Comparison of ENCODE assay signal across 15 cellular contexts in genomic region chr17:75475851-75476250, GRCh38. TPM values are rescaled to one million over a fixed set of nuclear protein-coding genes. Genes with fewer than 3 reads are reported as not detected.
DNase-seq lines count a peak whose midpoint lies in the region; ATAC-seq and TF ChIP-seq lines count a peak whose summit lies in the region.
"Had no signal": no experiment of that assay in that cellular context is flagged by ENCODE, and none has a peak within 500 bp of the region (broad histone marks: within the 10 kb centered on the region; RNA-seq: fewer than 3 reads in every experiment).

No MANE protein-coding gene starts in this region.

- no peak overlapping the region for H3K4me3 Mint-ChIP-seq in central memory CD8-positive, alpha-beta T cell
- H3K4me3 Mint-ChIP-seq in neural progenitor cell: peak overlapping the region; percentile 68
- H3K4me3 Mint-ChIP-seq in CD4-positive, alpha-beta T cell: no peak overlapping the region

- no peaks in the 10 kb centered on the region for H3K27me3 Mint-ChIP-seq in central memory CD8-positive, alpha-beta T cell
- H3K27me3 Mint-ChIP-seq in neural progenitor cell (ENCODE audit: insufficient read depth, low read depth): no peaks in the 10 kb centered on the region
- H3K27me3 Mint-ChIP-seq in CD4-positive, alpha-beta T cell: no peaks in the 10 kb centered on the region

- ATAC-seq in central memory CD8-positive, alpha-beta T cell (replicated peaks; ENCODE audit: extremely low read depth, poor library complexity, severe bottlenecking): no peak
- no peak for ATAC-seq in CD4-positive, alpha-beta T cell (ENCODE audit: poor library complexity)

- TF ChIP-seq CTCF in left ventricle myocardium inferior (IDR thresholded peaks at IDR 0.05; ENCODE audit: borderline replicate concordance) (no peak), neural progenitor cell (IDR thresholded peaks at IDR 0.05) (no peak), tibial artery (IDR thresholded peaks at IDR 0.05) (no peak)
- TF ChIP-seq CTCF in CD4-positive, alpha-beta T cell (IDR thresholded peaks at IDR 0.05): no peak

- H3K4me2 ChIP-seq in neural progenitor cell: no peak overlapping the region

- no peak for DNase-seq in central memory CD8-positive, alpha-beta T cell (ENCODE audit: low spot score in 2 of 2)
- DNase-seq in left ventricle myocardium inferior: peak; percentile 51
- no peak for DNase-seq in neural progenitor cell (ENCODE audit: low spot score)
- no peak for DNase-seq in tibial artery
- DNase-seq in EL: no peak
- DNase-seq in NCI-H446 treated with DMSO at 0.1 percent for 48 hours (lab: John Stamatoyannopoulos, UW): no peak
- no peak for DNase-seq in mesenteric fat pad (ENCODE audit: low spot score)
- DNase-seq in CD4-positive, alpha-beta T cell: no peak
- DNase-seq: activated CD4-positive, alpha-beta T cell treated with anti-CD3 and anti-CD28 coated beads, Interleukin-2, amount 50 U/mL, for 4 hours; activated gamma-delta T cell; NCI-H1105; NCI-H510A treated with DMSO at 0.1 percent for 48 hours; stimulated activated naive CD4-positive, alpha-beta T cell; T-helper 9 cell had no signal

- H3K36me3 ChIP-seq in left ventricle myocardium inferior: peaks cover 16% of the 10 kb centered on the region
- no peaks in the 10 kb centered on the region for H3K36me3 ChIP-seq in neural progenitor cell
- peaks cover 0 to 25% (median 10%) of the 10 kb centered on the region in 3 donors for H3K36me3 ChIP-seq in tibial artery

- no peaks in the 10 kb centered on the region for H3K9me3 Mint-ChIP-seq in central memory CD8-positive, alpha-beta T cell
- no peaks in the 10 kb centered on the region for H3K9me3 Mint-ChIP-seq in neural progenitor cell
- H3K9me3 Mint-ChIP-seq in CD4-positive, alpha-beta T cell: no peaks in the 10 kb centered on the region

- intact Hi-C loops in left ventricle myocardium inferior (cut with micrococcal nuclease): no loop called here
- intact Hi-C loops in tibial artery (cut with DNase I; ENCODE audit: low total_unique reads): no loop called here
- intact Hi-C loops in CD4-positive, alpha-beta T cell (cut with DNase I, micrococcal nuclease): no loop called here

- H3K36me3 Mint-ChIP-seq in central memory CD8-positive, alpha-beta T cell (ENCODE audit: insufficient read depth): peaks cover 11% of the 10 kb centered on the region
- peaks cover 16% of the 10 kb centered on the region for H3K36me3 Mint-ChIP-seq in neural progenitor cell
- H3K36me3 Mint-ChIP-seq in CD4-positive, alpha-beta T cell (ENCODE audit: low read depth): peaks cover 45% of the 10 kb centered on the region

- peak overlapping the region; percentile 2 for H3K27ac Mint-ChIP-seq in central memory CD8-positive, alpha-beta T cell (ENCODE audit: low read depth)
- peak overlapping the region; percentile 88 for H3K27ac Mint-ChIP-seq in neural progenitor cell
- H3K27ac Mint-ChIP-seq in CD4-positive, alpha-beta T cell: no peak overlapping the region

- no peaks in the 10 kb centered on the region for H3K9me3 ChIP-seq in left ventricle myocardium inferior (replicated peaks)
- H3K9me3 ChIP-seq in neural progenitor cell (ENCODE audit: low read depth): no peaks in the 10 kb centered on the region
- no peaks in the 10 kb centered on the region for H3K9me3 ChIP-seq in tibial artery
- no peaks in the 10 kb centered on the region for H3K9me3 ChIP-seq in CD4-positive, alpha-beta T cell (ENCODE audit: control insufficient read depth, low read length)

- peaks cover 8% of the 10 kb centered on the region for H4K20me1 ChIP-seq in neural progenitor cell (ENCODE audit: low read depth)

- H3K4me1 ChIP-seq in left ventricle myocardium inferior: peaks cover 75% of the 10 kb centered on the region
- H3K4me1 ChIP-seq in neural progenitor cell: peaks cover 39% of the 10 kb centered on the region
- peaks cover 0 to 34% (median 28%) of the 10 kb centered on the region in 4 donors for H3K4me1 ChIP-seq in tibial artery

- H2AFZ ChIP-seq in neural progenitor cell (replicated peaks): no peak overlapping the region

- H3K27me3 ChIP-seq in left ventricle myocardium inferior (ENCODE audit: low read depth) (no peaks in the 10 kb centered on the region), neural progenitor cell (no peaks in the 10 kb centered on the region), tibial artery (no peaks in the 10 kb centered on the region)
- H3K27me3 ChIP-seq in CD4-positive, alpha-beta T cell (ENCODE audit: control insufficient read depth, insufficient read depth, low read length): no peaks in the 10 kb centered on the region

- POLR2A ChIA-PET in CD4-positive, alpha-beta T cell (lab: Charles Lee): no interaction called here

- H3F3A ChIP-seq in neural progenitor cell (ENCODE audit: low read depth): peaks cover 22% of the 10 kb centered on the region

- H3K4me3 ChIP-seq in left ventricle myocardium inferior (peak overlapping the region; percentile 46), neural progenitor cell (no peak overlapping the region), tibial artery (no peak overlapping the region)

- CTCF ChIA-PET in CD4-positive, alpha-beta T cell (lab: Charles Lee): no interaction called here

- H3K79me2 ChIP-seq in neural progenitor cell (ENCODE audit: low read depth): peaks cover 13% of the 10 kb centered on the region

- H3K27ac ChIP-seq in left ventricle myocardium inferior (replicated peaks) (peak overlapping the region; percentile 88), neural progenitor cell (no peak overlapping the region), tibial artery (peak overlapping the region; percentile 61 to 69)
- no peak overlapping the region for H3K27ac ChIP-seq in CD4-positive, alpha-beta T cell (ENCODE audit: low read depth, low read length)

- H3K4me1 Mint-ChIP-seq in central memory CD8-positive, alpha-beta T cell: peaks cover 18% of the 10 kb centered on the region
- peaks cover 63% of the 10 kb centered on the region for H3K4me1 Mint-ChIP-seq in neural progenitor cell
- H3K4me1 Mint-ChIP-seq in CD4-positive, alpha-beta T cell (ENCODE audit: low read depth): no peaks in the 10 kb centered on the region

- H3K9ac ChIP-seq in neural progenitor cell: no peak overlapping the region

RNA-seq across cellular contexts. Expression of gene TMEM94, which starts 19.4 kb away (rescaled TPM):
- 38.8 TPM for total RNA-seq in left ventricle myocardium inferior
- 23.6 and 96.8 TPM in 2 replicates for total RNA-seq in neural progenitor cell (ENCODE audit: low replicate concordance)
- total RNA-seq in mesenteric fat pad: 61.0 TPM
- 10 to 100 TPM; 52.8 to 57.3 TPM for total RNA-seq in CD4-positive, alpha-beta T cell

RNA-seq across cellular contexts. Expression of gene CASKIN2, which starts 39.5 kb away (rescaled TPM):
- 34.3 TPM for total RNA-seq in left ventricle myocardium inferior
- total RNA-seq in neural progenitor cell (ENCODE audit: low replicate concordance): 5.7 and 12.6 TPM in 2 replicates
- total RNA-seq in mesenteric fat pad: 72.8 TPM
- under 1 TPM; 0.17 to 0.25 TPM for total RNA-seq in CD4-positive, alpha-beta T cell

RNA-seq across cellular contexts. Expression of gene TSEN54, which starts 40.5 kb away (rescaled TPM):
- total RNA-seq in left ventricle myocardium inferior (6.8 TPM), neural progenitor cell (ENCODE audit: low replicate concordance) (20.5 and 47.8 TPM in 2 replicates), mesenteric fat pad (13.7 TPM)
- total RNA-seq in CD4-positive, alpha-beta T cell: 10 to 100 TPM; 73.3 to 78.7 TPM

RNA-seq across cellular contexts. Expression of gene LLGL2, which starts 49.6 kb away (rescaled TPM):
- total RNA-seq in left ventricle myocardium inferior: 2.0 TPM
- 16.6 and 60.2 TPM in 2 replicates for total RNA-seq in neural progenitor cell (ENCODE audit: low replicate concordance)
- total RNA-seq in mesenteric fat pad: 8.2 TPM
- 10 to 100 TPM; 31.2 to 34.2 TPM for total RNA-seq in CD4-positive, alpha-beta T cell
- total RNA-seq: HT1080 had no signal

Comparison
In these comparisons a context has a peak if more than half of its experiments do, and no peak if none do; other contexts are left out.
1. H3K27ac ChIP-seq: peak in left ventricle myocardium inferior (single experiment) and tibial artery (2 of 2); none in neural progenitor cell (single experiment) and CD4-positive, alpha-beta T cell (single experiment).